Comparison of ENCODE assay signal across 2 cellular contexts in the genomic region with DNA sequence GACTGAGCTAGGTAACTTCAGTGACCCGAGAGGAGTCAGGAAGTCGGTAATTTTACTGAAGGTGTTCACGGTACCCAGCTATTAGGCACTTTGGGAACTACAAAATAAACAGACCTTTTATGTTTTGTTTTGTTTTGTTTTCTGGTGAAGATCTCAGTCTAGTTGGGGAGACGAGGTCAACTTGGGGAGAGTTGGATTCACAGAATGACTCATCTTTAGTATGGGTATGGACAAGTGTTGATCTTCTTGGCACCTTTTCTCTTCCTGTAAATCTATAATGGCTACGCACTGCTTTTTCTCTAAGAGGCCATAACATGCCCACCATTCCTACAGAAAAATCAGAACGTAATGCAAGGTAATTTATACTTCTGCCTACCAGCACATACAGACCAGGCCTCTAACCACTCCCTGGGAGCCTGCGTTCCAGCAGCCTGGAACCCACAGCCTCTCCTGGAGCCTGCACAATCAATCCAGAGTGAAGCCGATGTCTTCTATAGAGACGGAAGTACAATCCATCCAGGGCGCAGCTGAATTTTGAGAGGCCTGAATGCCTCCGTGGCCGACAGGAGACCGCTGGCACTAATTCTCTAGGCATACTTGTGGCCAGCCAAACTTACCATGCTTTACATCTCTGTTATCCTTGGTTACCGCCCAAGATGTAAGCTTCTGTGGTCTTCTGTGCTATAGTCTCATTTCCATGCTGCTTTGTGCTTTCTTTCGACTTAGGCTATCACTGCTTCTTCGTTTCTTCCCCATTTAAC.
A peak's percentile ranks its signal among the peaks of the same experiment; 100 is the strongest.
TF ChIP-seq lines count a peak whose summit lies in the region.

No MANE protein-coding gene starts in this region.

TF ChIP-seq in HCT116, 20 proteins besides CTCF, POLR2A, EP300 and RAD21:
- TF ChIP-seq ZFX (IDR thresholded peaks at IDR 0.05) (no peak), EGR1 (IDR thresholded peaks at IDR 0.05; ENCODE audit: low read depth) (no peak), ELF1 (IDR thresholded peaks at IDR 0.05; ENCODE audit: borderline replicate concordance, low read depth) (no peak), SP1 (IDR thresholded peaks at IDR 0.05; ENCODE audit: low read depth) (no peak), JUND (IDR thresholded peaks at IDR 0.05) (no peak), SRF (IDR thresholded peaks at IDR 0.05; ENCODE audit: low read depth) (no peak), CEBPB (IDR thresholded peaks at IDR 0.05; ENCODE audit: low read depth) (no peak)

TF ChIP-seq in GM12878, 131 proteins besides CTCF, POLR2A, EP300 and RAD21:
- no peak for TF ChIP-seq CREB1 (IDR thresholded peaks at IDR 0.05; ENCODE audit: low read depth)
- peak; percentile 43; the same call in 1 of the 2 replicates for TF ChIP-seq YY1 (IDR thresholded peaks at IDR 0.05; ENCODE audit: low read depth, low read length)
- TF ChIP-seq EGR1 (IDR thresholded peaks at IDR 0.05; ENCODE audit: borderline replicate concordance in 1 of 2, low read depth in 2 of 2, low read length in 2 of 2): no peak
- no peak for TF ChIP-seq SMARCA5 (IDR thresholded peaks at IDR 0.05)
- TF ChIP-seq CBX5 (IDR thresholded peaks at IDR 0.05; ENCODE audit: low read depth): 0 out of 2 replicates have a peak, but pooled peaks have one; percentile 2
- 0 out of 2 replicates have a peak, but pooled peaks have one; percentile 11 for TF ChIP-seq JUNB (IDR thresholded peaks at IDR 0.05)
- TF ChIP-seq CHD2 (IDR thresholded peaks at IDR 0.05; ENCODE audit: borderline replicate concordance, low read depth, low read length): no peak
- 0 out of 2 replicates have a peak, but pooled peaks have one; percentile 34 for TF ChIP-seq SMAD5 (IDR thresholded peaks at IDR 0.05; ENCODE audit: low read depth)
- 0 out of 2 replicates have a peak, but pooled peaks have one; percentile 24 for TF ChIP-seq IRF4 (IDR thresholded peaks at IDR 0.05; ENCODE audit: low read depth, low read length)
- 0 out of 4 replicates have a peak, but pooled peaks of 1 of the 2 experiments have one; percentile 10 for TF ChIP-seq SRF (IDR thresholded peaks at IDR 0.05; ENCODE audit: low read depth in 2 of 2, low read length in 2 of 2)
- TF ChIP-seq, protein P1, sequence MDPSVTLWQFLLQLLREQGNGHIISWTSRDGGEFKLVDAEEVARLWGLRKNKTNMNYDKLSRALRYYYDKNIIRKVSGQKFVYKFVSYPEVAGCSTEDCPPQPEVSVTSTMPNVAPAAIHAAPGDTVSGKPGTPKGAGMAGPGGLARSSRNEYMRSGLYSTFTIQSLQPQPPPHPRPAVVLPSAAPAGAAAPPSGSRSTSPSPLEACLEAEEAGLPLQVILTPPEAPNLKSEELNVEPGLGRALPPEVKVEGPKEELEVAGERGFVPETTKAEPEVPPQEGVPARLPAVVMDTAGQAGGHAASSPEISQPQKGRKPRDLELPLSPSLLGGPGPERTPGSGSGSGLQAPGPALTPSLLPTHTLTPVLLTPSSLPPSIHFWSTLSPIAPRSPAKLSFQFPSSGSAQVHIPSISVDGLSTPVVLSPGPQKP (IDR thresholded peaks at IDR 0.05; ENCODE audit: low read depth, low read length): no peak
- TF ChIP-seq, protein P2, sequence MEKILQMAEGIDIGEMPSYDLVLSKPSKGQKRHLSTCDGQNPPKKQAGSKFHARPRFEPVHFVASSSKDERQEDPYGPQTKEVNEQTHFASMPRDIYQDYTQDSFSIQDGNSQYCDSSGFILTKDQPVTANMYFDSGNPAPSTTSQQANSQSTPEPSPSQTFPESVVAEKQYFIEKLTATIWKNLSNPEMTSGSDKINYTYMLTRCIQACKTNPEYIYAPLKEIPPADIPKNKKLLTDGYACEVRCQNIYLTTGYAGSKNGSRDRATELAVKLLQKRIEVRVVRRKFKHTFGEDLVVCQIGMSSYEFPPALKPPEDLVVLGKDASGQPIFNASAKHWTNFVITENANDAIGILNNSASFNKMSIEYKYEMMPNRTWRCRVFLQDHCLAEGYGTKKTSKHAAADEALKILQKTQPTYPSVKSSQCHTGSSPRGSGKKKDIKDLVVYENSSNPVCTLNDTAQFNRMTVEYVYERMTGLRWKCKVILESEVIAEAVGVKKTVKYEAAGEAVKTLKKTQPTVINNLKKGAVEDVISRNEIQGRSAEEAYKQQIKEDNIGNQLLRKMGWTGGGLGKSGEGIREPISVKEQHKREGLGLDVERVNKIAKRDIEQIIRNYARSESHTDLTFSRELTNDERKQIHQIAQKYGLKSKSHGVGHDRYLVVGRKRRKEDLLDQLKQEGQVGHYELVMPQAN (conservative IDR thresholded peaks at IDR 0.05): no peak
